ENCODE assay signal across 17 cellular contexts in the genomic region with DNA sequence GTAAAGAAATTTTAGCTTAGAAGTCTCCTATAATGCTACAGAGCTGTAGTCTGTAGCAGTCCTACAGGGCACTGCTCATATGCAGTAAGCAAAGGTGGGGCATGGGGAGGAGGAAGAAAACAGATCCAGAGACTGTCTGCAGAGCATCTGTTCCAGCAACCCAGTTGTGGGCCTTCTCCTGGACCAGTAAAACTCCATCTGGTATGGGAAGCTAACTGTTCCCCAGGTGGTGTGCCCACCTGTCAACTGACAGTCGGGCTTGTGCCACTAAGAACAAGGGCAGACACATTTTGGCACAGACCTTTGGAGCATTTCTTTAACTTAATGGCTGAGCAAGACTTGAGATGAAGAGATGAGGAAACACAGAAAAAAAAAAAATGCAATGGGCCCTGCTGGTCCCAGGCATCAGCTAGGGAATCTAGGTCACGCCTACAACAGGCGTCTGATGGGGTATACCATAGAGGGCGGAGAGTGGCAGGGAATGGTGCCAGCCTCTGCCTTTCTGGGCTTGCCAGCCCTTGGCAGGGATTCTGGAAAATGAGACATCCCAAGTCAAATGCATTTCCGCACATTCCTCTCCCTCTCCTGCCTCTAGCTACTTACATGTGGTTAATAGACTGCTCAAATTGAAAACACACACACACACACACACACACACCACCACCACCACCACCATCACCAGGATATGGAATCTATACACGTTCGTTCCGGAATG.
DNase-seq lines count a peak whose midpoint lies in the region; ATAC-seq, FAIRE-seq and TF ChIP-seq lines count a peak whose summit lies in the region.
"Had no signal": no experiment of that assay in that cellular context is flagged by ENCODE, and none has a peak within 500 bp of the region (broad histone marks: within the 10 kb centered on the region; RNA-seq: fewer than 3 reads in every experiment).

No MANE protein-coding gene starts in this region.

- intact Hi-C loops in MCF 10A (cut with micrococcal nuclease) (loop anchor here (10.0 kb wide), 1 partner anchor 123 kb away; no protein-coding TSS in a partner anchor), left ventricle myocardium inferior (cut with micrococcal nuclease) (no loop called here)

- no peak overlapping the region for H3K27ac Mint-ChIP-seq in MCF 10A (ENCODE audit: low read depth, unreplicated experiment)
- H3K27ac Mint-ChIP-seq: dendritic cell treated with granulocyte-macrophage colony-stimulating factor and Interleukin-4, amounts not matched to agents 40 ng/mL and 50 ng/mL, for 4 days; naive thymus-derived CD4-positive, alpha-beta T cell had no signal

- no peaks in the 10 kb centered on the region for H3K36me3 ChIP-seq in left ventricle myocardium inferior
- H3K36me3 ChIP-seq: thyroid gland, WERI-Rb-1 had no signal

- TF ChIP-seq CTCF in A549 (IDR thresholded peaks at IDR 0.05), result no peak
- no peak for TF ChIP-seq CTCF in MCF 10A (IDR thresholded peaks at IDR 0.05; ENCODE audit: unreplicated experiment)
- TF ChIP-seq CTCF in left ventricle myocardium inferior (IDR thresholded peaks at IDR 0.05; ENCODE audit: borderline replicate concordance), result no peak

- H3K27me3 Mint-ChIP-seq in MCF 10A (ENCODE audit: insufficient read depth, unreplicated experiment), result no peaks in the 10 kb centered on the region
- H3K27me3 Mint-ChIP-seq: dendritic cell treated with granulocyte-macrophage colony-stimulating factor and Interleukin-4, amounts not matched to agents 40 ng/mL and 50 ng/mL, for 4 days; naive thymus-derived CD4-positive, alpha-beta T cell had no signal

- no peak for TF ChIP-seq EP300 in A549 (IDR thresholded peaks at IDR 0.05)

- H3K36me3 Mint-ChIP-seq in MCF 10A (ENCODE audit: insufficient read depth, unreplicated experiment), result no peaks in the 10 kb centered on the region

- H3K4me3 Mint-ChIP-seq in MCF 10A (ENCODE audit: unreplicated experiment), result no peak overlapping the region
- H3K4me3 Mint-ChIP-seq: dendritic cell treated with granulocyte-macrophage colony-stimulating factor and Interleukin-4, amounts not matched to agents 40 ng/mL and 50 ng/mL, for 4 days; naive thymus-derived CD4-positive, alpha-beta T cell had no signal

- TF ChIP-seq RAD21 in A549 (conservative IDR thresholded peaks at IDR 0.05 in 1 of 2, IDR thresholded peaks at IDR 0.05 in 1 of 2), result no peak

- no peak for TF ChIP-seq POLR2A in A549 (IDR thresholded peaks at IDR 0.05; ENCODE audit: low read length)

- no peaks in the 10 kb centered on the region for H3K9me3 ChIP-seq in A549
- no peaks in the 10 kb centered on the region for H3K9me3 ChIP-seq in left ventricle myocardium inferior (replicated peaks)
- H3K9me3 ChIP-seq: thyroid gland had no signal

- peaks cover 15% of the 10 kb centered on the region; the same call in 2 of the 3 replicates for H3K4me1 ChIP-seq in A549
- H3K4me1 ChIP-seq in left ventricle myocardium inferior, result peaks cover 10% of the 10 kb centered on the region
- H3K4me1 ChIP-seq: thyroid gland had no signal

- no peak for FAIRE-seq in A549 (lab: Jason Lieb, UNC)
- FAIRE-seq: HepG2 had no signal

- no peak overlapping the region for H3K4me3 ChIP-seq in A549
- H3K4me3 ChIP-seq in left ventricle myocardium inferior, result no peak overlapping the region
- H3K4me3 ChIP-seq: thyroid gland had no signal

- no TSS peak for BruUV-seq in MCF 10A (replicated peaks; lab: Mats Ljungman, UMichigan)

- DNase-seq in A549 (ENCODE audit: low read depth in 1 of 2, low spot score in 1 of 2), result no peak
- DNase-seq in NCI-H1694 (lab: John Stamatoyannopoulos, UW), result peak; percentile 98
- peak; percentile 93 for DNase-seq in MCF 10A (ENCODE audit: unreplicated experiment)
- peak; percentile 30 for DNase-seq in left ventricle myocardium inferior
- DNase-seq in activated gamma-delta T cell (lab: John Stamatoyannopoulos, UW), result no peak
- DNase-seq in activated T-cell treated with anti-CD3 and anti-CD28 coated beads for 4 hours, result no peak
- DNase-seq: activated CD8-positive, alpha-beta memory T cell treated with anti-CD3 and anti-CD28 coated beads for 24 hours; naive thymus-derived CD4-positive, alpha-beta T cell; NCI-H1048; stimulated activated CD4-positive, alpha-beta T cell treated with anti-CD3 and anti-CD28 coated beads, Interleukin-4, amount 100 ng/mL, for 1 hour; thyroid gland; WERI-Rb-1 had no signal

- H3K27ac ChIP-seq in A549 (peak overlapping the region; percentile 0 to 67; a peak in 4 of 6 replicates), left ventricle myocardium inferior (replicated peaks) (peak overlapping the region; percentile 27)
- H3K27ac ChIP-seq: thyroid gland, WERI-Rb-1 had no signal

- no peaks in the 10 kb centered on the region for H3K9me3 Mint-ChIP-seq in MCF 10A (ENCODE audit: unreplicated experiment)
- H3K9me3 Mint-ChIP-seq: dendritic cell treated with granulocyte-macrophage colony-stimulating factor and Interleukin-4, amounts not matched to agents 40 ng/mL and 50 ng/mL, for 4 days; naive thymus-derived CD4-positive, alpha-beta T cell had no signal

- 88% methylated on average over 8 of the region's 8 CpGs for WGBS in A549 (ENCODE audit: missing lambda C conversion rate)

- no peak overlapping the region for H3K4me2 ChIP-seq in A549

- no peaks in the 10 kb centered on the region for H3K27me3 ChIP-seq in left ventricle myocardium inferior (ENCODE audit: low read depth)
- H3K27me3 ChIP-seq: thyroid gland had no signal

- CTCF ChIA-PET in A549 (lab: Yijun Ruan, JAX) (no interaction called here), MCF 10A (lab: Yijun Ruan, JAX) (interaction anchor here (0.6 to 1.0 kb wide), 4 partner anchors 53 to 578 kb away, joined by 3 read pairs; no protein-coding TSS in a partner anchor)

- ATAC-seq in A549 (peak in 1 of 2 experiments; percentile 46; a peak in 1 of 6 replicates), HG02973 (IDR thresholded peaks at IDR 0.05; ENCODE audit: unreplicated experiment) (no peak), GM21515 (IDR thresholded peaks at IDR 0.05; ENCODE audit: unreplicated experiment) (no peak)
- ATAC-seq: HepG2; left lobe of liver; naive thymus-derived CD4-positive, alpha-beta T cell had no signal

- H3K4me1 Mint-ChIP-seq in MCF 10A (ENCODE audit: insufficient read depth, unreplicated experiment), result peaks cover 33% of the 10 kb centered on the region
- H3K4me1 Mint-ChIP-seq: naive thymus-derived CD4-positive, alpha-beta T cell had no signal

- POLR2A ChIA-PET in A549 (lab: Yijun Ruan, JAX), result no interaction called here
- POLR2A ChIA-PET in MCF 10A (lab: Yijun Ruan, JAX), result interaction anchor here (0.7 to 1.3 kb wide), 4 partner anchors 13 to 120 kb away, joined by 3 to 5 read pairs (median 4); no protein-coding TSS in a partner anchor

TF ChIP-seq in A549, 52 proteins besides CTCF, POLR2A, EP300 and RAD21 (continues in another document):
- TF ChIP-seq HDAC2 (IDR thresholded peaks at IDR 0.05), result no peak
- no peak for TF ChIP-seq RFX5 (IDR thresholded peaks at IDR 0.05)
- no peak for TF ChIP-seq ZC3H11A (IDR thresholded peaks at IDR 0.05)
- TF ChIP-seq, protein P1, sequence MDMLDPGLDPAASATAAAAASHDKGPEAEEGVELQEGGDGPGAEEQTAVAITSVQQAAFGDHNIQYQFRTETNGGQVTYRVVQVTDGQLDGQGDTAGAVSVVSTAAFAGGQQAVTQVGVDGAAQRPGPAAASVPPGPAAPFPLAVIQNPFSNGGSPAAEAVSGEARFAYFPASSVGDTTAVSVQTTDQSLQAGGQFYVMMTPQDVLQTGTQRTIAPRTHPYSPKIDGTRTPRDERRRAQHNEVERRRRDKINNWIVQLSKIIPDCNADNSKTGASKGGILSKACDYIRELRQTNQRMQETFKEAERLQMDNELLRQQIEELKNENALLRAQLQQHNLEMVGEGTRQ (IDR thresholded peaks at IDR 0.05), result no peak
- no peak for TF ChIP-seq GATA3 (IDR thresholded peaks at IDR 0.05; ENCODE audit: borderline replicate concordance)
- TF ChIP-seq HEYL (CRISPR knock-in tag; IDR thresholded peaks at IDR 0.05), result no peak
- no peak for TF ChIP-seq SMC3 (IDR thresholded peaks at IDR 0.05)
- TF ChIP-seq CBX2 (IDR thresholded peaks at IDR 0.05; ENCODE audit: borderline replicate concordance, low read depth), result no peak
- no peak for TF ChIP-seq FOSB (CRISPR knock-in tag; IDR thresholded peaks at IDR 0.05)
- TF ChIP-seq, protein P2, sequence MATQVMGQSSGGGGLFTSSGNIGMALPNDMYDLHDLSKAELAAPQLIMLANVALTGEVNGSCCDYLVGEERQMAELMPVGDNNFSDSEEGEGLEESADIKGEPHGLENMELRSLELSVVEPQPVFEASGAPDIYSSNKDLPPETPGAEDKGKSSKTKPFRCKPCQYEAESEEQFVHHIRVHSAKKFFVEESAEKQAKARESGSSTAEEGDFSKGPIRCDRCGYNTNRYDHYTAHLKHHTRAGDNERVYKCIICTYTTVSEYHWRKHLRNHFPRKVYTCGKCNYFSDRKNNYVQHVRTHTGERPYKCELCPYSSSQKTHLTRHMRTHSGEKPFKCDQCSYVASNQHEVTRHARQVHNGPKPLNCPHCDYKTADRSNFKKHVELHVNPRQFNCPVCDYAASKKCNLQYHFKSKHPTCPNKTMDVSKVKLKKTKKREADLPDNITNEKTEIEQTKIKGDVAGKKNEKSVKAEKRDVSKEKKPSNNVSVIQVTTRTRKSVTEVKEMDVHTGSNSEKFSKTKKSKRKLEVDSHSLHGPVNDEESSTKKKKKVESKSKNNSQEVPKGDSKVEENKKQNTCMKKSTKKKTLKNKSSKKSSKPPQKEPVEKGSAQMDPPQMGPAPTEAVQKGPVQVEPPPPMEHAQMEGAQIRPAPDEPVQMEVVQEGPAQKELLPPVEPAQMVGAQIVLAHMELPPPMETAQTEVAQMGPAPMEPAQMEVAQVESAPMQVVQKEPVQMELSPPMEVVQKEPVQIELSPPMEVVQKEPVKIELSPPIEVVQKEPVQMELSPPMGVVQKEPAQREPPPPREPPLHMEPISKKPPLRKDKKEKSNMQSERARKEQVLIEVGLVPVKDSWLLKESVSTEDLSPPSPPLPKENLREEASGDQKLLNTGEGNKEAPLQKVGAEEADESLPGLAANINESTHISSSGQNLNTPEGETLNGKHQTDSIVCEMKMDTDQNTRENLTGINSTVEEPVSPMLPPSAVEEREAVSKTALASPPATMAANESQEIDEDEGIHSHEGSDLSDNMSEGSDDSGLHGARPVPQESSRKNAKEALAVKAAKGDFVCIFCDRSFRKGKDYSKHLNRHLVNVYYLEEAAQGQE (IDR thresholded peaks at IDR 0.05), result no peak
- no peak for TF ChIP-seq HOXB5 (CRISPR knock-in tag; IDR thresholded peaks at IDR 0.05)
- TF ChIP-seq, protein P3, sequence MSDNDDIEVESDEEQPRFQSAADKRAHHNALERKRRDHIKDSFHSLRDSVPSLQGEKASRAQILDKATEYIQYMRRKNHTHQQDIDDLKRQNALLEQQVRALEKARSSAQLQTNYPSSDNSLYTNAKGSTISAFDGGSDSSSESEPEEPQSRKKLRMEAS (IDR thresholded peaks at IDR 0.05), result no peak

Comparison
In these comparisons a context has a peak if more than half of its experiments do, and no peak if none do; other contexts are left out.
1. DNase-seq: peak in NCI-H1694 (single experiment), MCF 10A (single experiment) and left ventricle myocardium inferior (single experiment); none in A549 (0 of 2), activated gamma-delta T cell (single experiment) and activated T-cell treated with anti-CD3 and anti-CD28 coated beads for 4 hours (single experiment).